Comparison of ENCODE assay signal across 13 cellular contexts in genomic region chr11:109033627-109034340, GRCh38.
DNase-seq lines count a peak whose midpoint lies in the region; ATAC-seq and TF ChIP-seq lines count a peak whose summit lies in the region.
"Had no signal": no experiment of that assay in that cellular context is flagged by ENCODE, and none has a peak within 500 bp of the region (broad histone marks: within the 10 kb centered on the region; RNA-seq: fewer than 3 reads in every experiment).

No MANE protein-coding gene starts in this region.

- H3K27ac ChIP-seq in SK-N-SH (ENCODE audit: low read depth in 2 of 2, low read length in 1 of 2) (peak overlapping the region; percentile 22 to 97; a peak in 3 of 4 replicates), esophagus muscularis mucosa (replicated peaks in 1 of 4) (no peak overlapping the region), WERI-Rb-1 (no peak overlapping the region)

- H3F3A ChIP-seq in SK-N-SH (replicated peaks; ENCODE audit: insufficient read depth), result peaks cover 52% of the 10 kb centered on the region

- peak in 1 of 2 experiments; percentile 95; a peak in 2 of 4 replicates for TF ChIP-seq EP300 in SK-N-SH (IDR thresholded peaks at IDR 0.05; ENCODE audit: borderline replicate concordance in 1 of 2, low read depth in 1 of 2, low read length in 1 of 2)
- no peak for TF ChIP-seq EP300 in esophagus muscularis mucosa (IDR thresholded peaks at IDR 0.05)

- CTCF ChIA-PET in SK-N-SH (lab: Yijun Ruan, JAX), result interaction anchor here (1.3 kb wide), 1 partner anchor 12 kb away, joined by 3 read pairs; no protein-coding TSS in a partner anchor

- DNase-seq in GM03348 (ENCODE audit: low spot score) (peak; percentile 61), SK-N-SH (no peak), esophagus muscularis mucosa (ENCODE audit: extremely low spot score) (peak; percentile 17), pulmonary artery endothelial cell (ENCODE audit: low read depth, low spot score) (peak; percentile 93), NCI-H128 (lab: John Stamatoyannopoulos, UW; ENCODE audit: unreplicated experiment) (no peak), WERI-Rb-1 (no peak), NCI-H187 treated with DMSO at 0.1 percent for 48 hours (lab: John Stamatoyannopoulos, UW) (no peak)
- DNase-seq in stimulated activated effector memory CD8-positive, alpha-beta T cell treated with anti-CD3 and anti-CD28 coated beads, Interleukin-12 subunit alpha, Interleukin-12 subunit beta, amount 100 ng/mL, for 72 hours (ENCODE audit: low spot score in 2 of 2), result no peak
- DNase-seq: activated T-cell treated with anti-CD3 and anti-CD28 coated beads, Interleukin-2, amount 50 U/mL, for 72 hours; Calu3; OCI-M1; retina; T-helper 1 cell had no signal

- peak overlapping the region; percentile 63 for H3K9ac ChIP-seq in SK-N-SH

- H3K9me3 ChIP-seq in SK-N-SH, result no peaks in the 10 kb centered on the region
- H3K9me3 ChIP-seq in esophagus muscularis mucosa, result no peaks in the 10 kb centered on the region
- H3K9me3 ChIP-seq in WERI-Rb-1 (ENCODE audit: severe bottlenecking), result no peaks in the 10 kb centered on the region

- no peaks in the 10 kb centered on the region for H3K79me2 ChIP-seq in SK-N-SH (ENCODE audit: insufficient read depth)

- H3K36me3 Mint-ChIP-seq in stimulated activated effector memory CD8-positive, alpha-beta T cell treated with anti-CD3 and anti-CD28 coated beads, Interleukin-12 subunit alpha, Interleukin-12 subunit beta, amount 100 ng/mL, for 72 hours, result no peaks in the 10 kb centered on the region

- peak overlapping the region; percentile 69 for H3K4me2 ChIP-seq in SK-N-SH

- H3K4me1 Mint-ChIP-seq in stimulated activated effector memory CD8-positive, alpha-beta T cell treated with anti-CD3 and anti-CD28 coated beads, Interleukin-12 subunit alpha, Interleukin-12 subunit beta, amount 100 ng/mL, for 72 hours, result no peaks in the 10 kb centered on the region

- ATAC-seq in stimulated activated effector memory CD8-positive, alpha-beta T cell treated with anti-CD3 and anti-CD28 coated beads, Interleukin-12 subunit alpha, Interleukin-12 subunit beta, amount 100 ng/mL, for 72 hours, result no peak
- ATAC-seq: activated T-cell treated with anti-CD3 and anti-CD28 coated beads, Interleukin-2, amount 50 U/mL, for 72 hours had no signal

- H3K27ac Mint-ChIP-seq in stimulated activated effector memory CD8-positive, alpha-beta T cell treated with anti-CD3 and anti-CD28 coated beads, Interleukin-12 subunit alpha, Interleukin-12 subunit beta, amount 100 ng/mL, for 72 hours, result no peak overlapping the region
- H3K27ac Mint-ChIP-seq: activated T-cell treated with anti-CD3 and anti-CD28 coated beads, Interleukin-2, amount 50 U/mL, for 72 hours had no signal

- peak overlapping the region; percentile 15; the same call in 1 of the 2 replicates for H2AFZ ChIP-seq in SK-N-SH (ENCODE audit: low read depth)

- H3K4me1 ChIP-seq in SK-N-SH (ENCODE audit: control insufficient read depth in 1 of 2, insufficient read depth in 2 of 2, low read depth in 1 of 2, low read length in 1 of 2) (peaks cover 0 to 42% of the 10 kb centered on the region in 2 experiments; a peak in 2 of 4 replicates), esophagus muscularis mucosa (peaks cover 0 to 13% (median 10%) of the 10 kb centered on the region in 4 donors)

- no peaks in the 10 kb centered on the region for H4K20me1 ChIP-seq in SK-N-SH (ENCODE audit: insufficient read depth)

- no peaks in the 10 kb centered on the region for H3K9me3 Mint-ChIP-seq in stimulated activated effector memory CD8-positive, alpha-beta T cell treated with anti-CD3 and anti-CD28 coated beads, Interleukin-12 subunit alpha, Interleukin-12 subunit beta, amount 100 ng/mL, for 72 hours

- TF ChIP-seq RAD21 in SK-N-SH (IDR thresholded peaks at IDR 0.05; ENCODE audit: low read length), result no peak

- H3K9me2 ChIP-seq in SK-N-SH, result no peaks in the 10 kb centered on the region

- no peak overlapping the region for H3K4me3 Mint-ChIP-seq in stimulated activated effector memory CD8-positive, alpha-beta T cell treated with anti-CD3 and anti-CD28 coated beads, Interleukin-12 subunit alpha, Interleukin-12 subunit beta, amount 100 ng/mL, for 72 hours
- H3K4me3 Mint-ChIP-seq: activated T-cell treated with anti-CD3 and anti-CD28 coated beads, Interleukin-2, amount 50 U/mL, for 72 hours had no signal

- TF ChIP-seq CTCF in SK-N-SH (IDR thresholded peaks at IDR 0.05) (no peak), esophagus muscularis mucosa (IDR thresholded peaks at IDR 0.05) (no peak), WERI-Rb-1 (IDR thresholded peaks at IDR 0.05; ENCODE audit: low read depth, low read length) (no peak)

- intact Hi-C loops in esophagus muscularis mucosa (cut with DNase I), result no loop called here

- H3K4me3 ChIP-seq in SK-N-SH (ENCODE audit: low read depth in 2 of 2, low read length in 1 of 2), result peak overlapping the region in 1 of 2 experiments; percentile 26; a peak in 2 of 4 replicates
- H3K4me3 ChIP-seq in esophagus muscularis mucosa, result no peak overlapping the region
- H3K4me3 ChIP-seq in WERI-Rb-1 (ENCODE audit: low read depth, low read length), result no peak overlapping the region

- POLR2A ChIA-PET in SK-N-SH (lab: Yijun Ruan, JAX), result no interaction called here

- H3K36me3 ChIP-seq in SK-N-SH (replicated peaks in 1 of 2; ENCODE audit: control insufficient read depth in 1 of 2, insufficient read depth in 2 of 2, low read length in 1 of 2) (no peaks in the 10 kb centered on the region), esophagus muscularis mucosa (no peaks in the 10 kb centered on the region), WERI-Rb-1 (no peaks in the 10 kb centered on the region)

- 22% methylated on average over 2 of the region's 2 CpGs for WGBS in SK-N-SH (ENCODE audit: low lambda C conversion rate)
- WGBS in esophagus muscularis mucosa, result 81% methylated on average over 2 of the region's 2 CpGs

- TF ChIP-seq POLR2A in esophagus muscularis mucosa (IDR thresholded peaks at IDR 0.05; ENCODE audit: low read depth), result no peak

- no peaks in the 10 kb centered on the region for H3K27me3 ChIP-seq in SK-N-SH (ENCODE audit: insufficient read depth)
- no peaks in the 10 kb centered on the region for H3K27me3 ChIP-seq in esophagus muscularis mucosa
- no peaks in the 10 kb centered on the region for H3K27me3 ChIP-seq in WERI-Rb-1 (ENCODE audit: insufficient read depth, low read depth, severe bottlenecking)

TF ChIP-seq in SK-N-SH, 30 proteins besides CTCF, POLR2A, EP300 and RAD21 (continues in another document):
- TF ChIP-seq FOSL2 (IDR thresholded peaks at IDR 0.05; ENCODE audit: borderline replicate concordance, low read depth), result peak; percentile 74
- no peak for TF ChIP-seq USF2 (IDR thresholded peaks at IDR 0.05; ENCODE audit: borderline replicate concordance, low read depth, low read length)
- peak; percentile 75 for TF ChIP-seq TCF12 (IDR thresholded peaks at IDR 0.05)
- peak; percentile 67 for TF ChIP-seq JUND (IDR thresholded peaks at IDR 0.05)
- TF ChIP-seq, protein P1, sequence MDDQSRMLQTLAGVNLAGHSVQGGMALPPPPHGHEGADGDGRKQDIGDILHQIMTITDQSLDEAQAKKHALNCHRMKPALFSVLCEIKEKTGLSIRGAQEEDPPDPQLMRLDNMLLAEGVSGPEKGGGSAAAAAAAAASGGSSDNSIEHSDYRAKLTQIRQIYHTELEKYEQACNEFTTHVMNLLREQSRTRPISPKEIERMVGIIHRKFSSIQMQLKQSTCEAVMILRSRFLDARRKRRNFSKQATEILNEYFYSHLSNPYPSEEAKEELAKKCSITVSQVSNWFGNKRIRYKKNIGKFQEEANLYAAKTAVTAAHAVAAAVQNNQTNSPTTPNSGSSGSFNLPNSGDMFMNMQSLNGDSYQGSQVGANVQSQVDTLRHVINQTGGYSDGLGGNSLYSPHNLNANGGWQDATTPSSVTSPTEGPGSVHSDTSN (IDR thresholded peaks at IDR 0.05), result peak; percentile 71
- no peak for TF ChIP-seq RFX5 (IDR thresholded peaks at IDR 0.05; ENCODE audit: low read length)
- TF ChIP-seq, protein P2, sequence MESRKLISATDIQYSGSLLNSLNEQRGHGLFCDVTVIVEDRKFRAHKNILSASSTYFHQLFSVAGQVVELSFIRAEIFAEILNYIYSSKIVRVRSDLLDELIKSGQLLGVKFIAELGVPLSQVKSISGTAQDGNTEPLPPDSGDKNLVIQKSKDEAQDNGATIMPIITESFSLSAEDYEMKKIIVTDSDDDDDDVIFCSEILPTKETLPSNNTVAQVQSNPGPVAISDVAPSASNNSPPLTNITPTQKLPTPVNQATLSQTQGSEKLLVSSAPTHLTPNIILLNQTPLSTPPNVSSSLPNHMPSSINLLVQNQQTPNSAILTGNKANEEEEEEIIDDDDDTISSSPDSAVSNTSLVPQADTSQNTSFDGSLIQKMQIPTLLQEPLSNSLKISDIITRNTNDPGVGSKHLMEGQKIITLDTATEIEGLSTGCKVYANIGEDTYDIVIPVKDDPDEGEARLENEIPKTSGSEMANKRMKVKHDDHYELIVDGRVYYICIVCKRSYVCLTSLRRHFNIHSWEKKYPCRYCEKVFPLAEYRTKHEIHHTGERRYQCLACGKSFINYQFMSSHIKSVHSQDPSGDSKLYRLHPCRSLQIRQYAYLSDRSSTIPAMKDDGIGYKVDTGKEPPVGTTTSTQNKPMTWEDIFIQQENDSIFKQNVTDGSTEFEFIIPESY (IDR thresholded peaks at IDR 0.05; ENCODE audit: borderline replicate concordance, low read depth), result no peak
- no peak for TF ChIP-seq RCOR1 (IDR thresholded peaks at IDR 0.05; ENCODE audit: low read length)
- TF ChIP-seq FOXJ3 (CRISPR knock-in tag; IDR thresholded peaks at IDR 0.05), result no peak
- TF ChIP-seq MXI1 (IDR thresholded peaks at IDR 0.05; ENCODE audit: low read depth, low read length), result no peak
- no peak for TF ChIP-seq CHD2 (IDR thresholded peaks at IDR 0.05; ENCODE audit: low read length, partially characterized antibody)

Comparison
In these comparisons a context has a peak if more than half of its experiments do, and no peak if none do; other contexts are left out.
1. DNase-seq: peak in GM03348 (single experiment), esophagus muscularis mucosa (single experiment) and pulmonary artery endothelial cell (single experiment); none in SK-N-SH (single experiment), stimulated activated effector memory CD8-positive, alpha-beta T cell treated with anti-CD3 and anti-CD28 coated beads, Interleukin-12 subunit alpha, Interleukin-12 subunit beta, amount 100 ng/mL, for 72 hours (0 of 2), NCI-H128 (single experiment), WERI-Rb-1 (single experiment) and NCI-H187 treated with DMSO at 0.1 percent for 48 hours (single experiment).
2. H3K27ac ChIP-seq: peak in SK-N-SH (2 of 2); none in esophagus muscularis mucosa (0 of 4) and WERI-Rb-1 (single experiment).